18 cellular contexts compared by ENCODE assay signal in genomic region chr5:68037541-68037940, GRCh38.
"Had no signal": no experiment of that assay in that cellular context is flagged by ENCODE, and none has a peak within 500 bp of the region (broad histone marks: within the 10 kb centered on the region; RNA-seq: fewer than 3 reads in every experiment).

No MANE protein-coding gene starts in this region.

- H3K4me2 ChIP-seq: hepatocyte had no signal

- H3K27me3 Mint-ChIP-seq: activated CD4-positive, alpha-beta T cell treated with anti-CD3 and anti-CD28 coated beads, Interleukin-2, amount 10 ng/mL, durations not matched to agents 24 days and 14 days; activated naive CD8-positive, alpha-beta T cell had no signal

- H2AFZ ChIP-seq: hepatocyte had no signal

- H3K27me3 ChIP-seq: body of pancreas, hepatocyte, pancreas had no signal

- H3K9me3 ChIP-seq: body of pancreas, mucosa of descending colon, pancreas had no signal

- DNase-seq: activated CD4-positive, alpha-beta T cell treated with anti-CD3 and anti-CD28 coated beads, Interleukin-2, amount 10 ng/mL, durations not matched to agents 24 days and 14 days; activated CD4-positive, CD25-positive, alpha-beta regulatory T cell; activated CD8-positive, alpha-beta memory T cell treated with anti-CD3 and anti-CD28 coated beads, Interleukin-2, amount 50 U/mL, for 48 hours; activated gamma-delta T cell; activated T-cell treated with anti-CD3 and anti-CD28 coated beads, Interleukin-2, amount 50 U/mL, for 72 hours; amygdala; body of pancreas; central memory CD4-positive, alpha-beta T cell; effector CD8-positive, alpha-beta T cell; mucosa of descending colon; naive thymus-derived CD4-positive, alpha-beta T cell; pancreas; stimulated activated CD4-positive, alpha-beta T cell treated with anti-CD3 and anti-CD28 coated beads, Interleukin-2, amount 100 ng/mL, for 24 hours had no signal

- H3K36me3 ChIP-seq: pancreas had no signal

- H3K79me2 ChIP-seq: hepatocyte had no signal

- H3K4me1 Mint-ChIP-seq: activated CD4-positive, alpha-beta T cell treated with anti-CD3 and anti-CD28 coated beads, Interleukin-2, amount 10 ng/mL, durations not matched to agents 24 days and 14 days; naive thymus-derived CD4-positive, alpha-beta T cell had no signal

- H3K4me3 ChIP-seq: body of pancreas, coronary artery, hepatocyte, mucosa of descending colon, pancreas had no signal

- H3K27ac ChIP-seq: body of pancreas, hepatocyte, pancreas had no signal

- H3K36me3 Mint-ChIP-seq: activated naive CD8-positive, alpha-beta T cell; naive thymus-derived CD4-positive, alpha-beta T cell had no signal

- ATAC-seq: activated T-cell treated with anti-CD3 and anti-CD28 coated beads, Interleukin-2, amount 50 U/mL, for 72 hours; body of pancreas; left lobe of liver; mucosa of descending colon; naive thymus-derived CD4-positive, alpha-beta T cell; pancreas had no signal

- H3K9me3 Mint-ChIP-seq: activated CD4-positive, alpha-beta T cell treated with anti-CD3 and anti-CD28 coated beads, Interleukin-2, amount 10 ng/mL, durations not matched to agents 24 days and 14 days; activated T-cell treated with anti-CD3 and anti-CD28 coated beads, Interleukin-2, amount 50 U/mL, for 72 hours; naive thymus-derived CD4-positive, alpha-beta T cell; T-helper 2 cell treated with Interferon-gamma antibody and Interleukin-4, amounts not matched to agents 5 μg/mL and 100 μg/mL, for 36 hours had no signal

- H3K4me3 Mint-ChIP-seq: activated CD4-positive, alpha-beta T cell treated with anti-CD3 and anti-CD28 coated beads, Interleukin-2, amount 10 ng/mL, durations not matched to agents 24 days and 14 days; activated naive CD8-positive, alpha-beta T cell; activated T-cell treated with anti-CD3 and anti-CD28 coated beads, Interleukin-2, amount 50 U/mL, for 72 hours; naive thymus-derived CD4-positive, alpha-beta T cell; T-helper 2 cell treated with Interferon-gamma antibody and Interleukin-4, amounts not matched to agents 5 μg/mL and 100 μg/mL, for 36 hours had no signal

- H3K27ac Mint-ChIP-seq: activated CD4-positive, alpha-beta T cell treated with anti-CD3 and anti-CD28 coated beads, Interleukin-2, amount 10 ng/mL, durations not matched to agents 24 days and 14 days; activated naive CD8-positive, alpha-beta T cell; activated T-cell treated with anti-CD3 and anti-CD28 coated beads, Interleukin-2, amount 50 U/mL, for 72 hours; naive thymus-derived CD4-positive, alpha-beta T cell; T-helper 2 cell treated with Interferon-gamma antibody and Interleukin-4, amounts not matched to agents 5 μg/mL and 100 μg/mL, for 36 hours had no signal
